In the genomic region with DNA sequence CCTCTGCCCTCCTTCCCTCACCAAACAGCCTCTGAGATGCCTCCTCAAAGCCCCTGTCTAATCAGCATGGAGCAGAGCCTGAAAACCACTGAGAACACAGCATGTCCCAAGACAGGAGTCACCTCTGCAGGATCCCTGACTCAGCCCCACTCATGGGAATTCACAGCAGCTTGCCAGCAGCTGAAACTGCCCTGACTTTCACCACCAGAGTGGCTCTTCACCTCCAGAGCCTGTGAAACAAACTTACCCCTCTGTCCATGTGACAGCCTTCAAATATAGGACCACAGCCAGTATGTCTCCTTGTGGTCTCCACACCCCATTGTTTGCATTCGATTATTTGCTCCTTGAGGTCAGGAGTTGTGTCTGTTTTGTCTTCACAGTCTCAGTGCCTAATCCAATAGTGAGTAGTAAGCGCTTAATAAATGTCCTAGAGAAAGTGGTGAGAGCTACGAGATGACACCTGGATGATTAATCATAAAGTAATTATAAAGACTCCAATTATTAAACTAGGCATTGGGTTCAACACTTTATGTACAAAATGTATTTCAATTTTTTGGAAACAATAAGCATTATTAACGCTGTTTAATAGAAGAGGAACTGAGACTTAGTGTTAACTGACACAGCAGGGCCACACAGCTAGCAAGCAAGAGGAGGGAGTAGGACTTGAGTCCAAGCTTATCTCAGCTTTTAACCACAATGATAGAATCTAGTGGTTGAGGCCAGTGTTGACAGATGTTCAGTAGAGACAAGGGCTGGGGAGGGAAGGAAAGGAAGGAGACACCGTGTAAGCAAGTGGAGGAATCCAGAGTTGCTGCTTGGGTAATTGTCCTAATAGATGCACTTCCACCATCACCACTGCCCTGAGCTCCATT, we compare ENCODE assay signal across 9 cellular contexts.
DNase-seq lines count a peak whose midpoint lies in the region; ATAC-seq, FAIRE-seq and TF ChIP-seq lines count a peak whose summit lies in the region.
"Had no signal": no experiment of that assay in that cellular context is flagged by ENCODE, and none has a peak within 500 bp of the region (broad histone marks: within the 10 kb centered on the region; RNA-seq: fewer than 3 reads in every experiment).

No MANE protein-coding gene starts in this region.

- H3K4me3 ChIP-seq in bronchial epithelial cell (ENCODE audit: low read depth, low read length) (no peak overlapping the region), kidney (ENCODE audit: low read length in 2 of 2) (no peak overlapping the region)

- intact Hi-C loops in kidney (cut with DNase I) = no loop called here

- DNase-seq in GM03348 (ENCODE audit: low spot score) (peak; percentile 45), bronchial epithelial cell (ENCODE audit: low read depth) (peak; percentile 32), GM19240 (ENCODE audit: insufficient read length, low spot score) (no peak), kidney (no peak), NCI-H69 (lab: John Stamatoyannopoulos, UW) (no peak), NCI-H446 (lab: John Stamatoyannopoulos, UW) (no peak)

- TF ChIP-seq CTCF in bronchial epithelial cell (IDR thresholded peaks at IDR 0.05; ENCODE audit: insufficient read depth, low read length, severe bottlenecking) (no peak), kidney (IDR thresholded peaks at IDR 0.05; ENCODE audit: borderline replicate concordance, extremely low read depth, insufficient read depth) (no peak)

- no peaks in the 10 kb centered on the region for H3K4me1 ChIP-seq in kidney (ENCODE audit: control insufficient read depth in 1 of 2, insufficient read depth in 1 of 2, low read depth in 1 of 2, low read length in 2 of 2)

- H3K36me3 ChIP-seq in bronchial epithelial cell (ENCODE audit: control insufficient read depth, insufficient read depth, low read length) = no peaks in the 10 kb centered on the region
- no peaks in the 10 kb centered on the region for H3K36me3 ChIP-seq in kidney (ENCODE audit: control insufficient read depth in 1 of 2, insufficient read depth in 2 of 2, low read length in 2 of 2)

- ATAC-seq in GM21390 (IDR thresholded peaks at IDR 0.05; ENCODE audit: unreplicated experiment) (peak; percentile 63), HG03558 (IDR thresholded peaks at IDR 0.05; ENCODE audit: extremely low read depth, unreplicated experiment) (peak; percentile 37)
- ATAC-seq: HCT116 had no signal

- H3K27ac ChIP-seq in kidney (ENCODE audit: low read depth in 2 of 2, low read length in 2 of 2) = no peak overlapping the region

- no peak for FAIRE-seq in bronchial epithelial cell (lab: Jason Lieb, UNC)
- no peak for FAIRE-seq in kidney (lab: Jason Lieb, UNC)

- no peaks in the 10 kb centered on the region for H3K27me3 ChIP-seq in bronchial epithelial cell (ENCODE audit: control insufficient read depth, insufficient read depth, low read length)

- no peak overlapping the region for H3K9ac ChIP-seq in kidney (ENCODE audit: low read length in 2 of 2)

- H3K9me3 ChIP-seq in kidney (ENCODE audit: control insufficient read depth in 1 of 2, low read length in 2 of 2) = no peaks in the 10 kb centered on the region

Comparison
In these comparisons a context has a peak if more than half of its experiments do, and no peak if none do; other contexts are left out.
1. DNase-seq: peak in GM03348 (single experiment) and bronchial epithelial cell (single experiment); none in GM19240 (single experiment), kidney (single experiment), NCI-H69 (single experiment) and NCI-H446 (0 of 2).